ENCODE assay signal across 23 cellular contexts in genomic region chr1:196774195-196774594, GRCh38. TPM values are rescaled to one million over a fixed set of nuclear protein-coding genes. Genes with fewer than 3 reads are reported as not detected.
"Had no signal": no experiment of that assay in that cellular context is flagged by ENCODE, and none has a peak within 500 bp of the region (broad histone marks: within the 10 kb centered on the region; RNA-seq: fewer than 3 reads in every experiment).

No MANE protein-coding gene starts in this region.

- H3K27me3 ChIP-seq: dorsolateral prefrontal cortex, hepatocyte, sigmoid colon, stomach had no signal

- ATAC-seq: left colon, lower lobe of right lung, psoas muscle had no signal

- H2AFZ ChIP-seq: hepatocyte had no signal

- H3K9me3 ChIP-seq: lower lobe of right lung, psoas muscle, sigmoid colon, stomach had no signal

- H3K4me3 ChIP-seq: dorsolateral prefrontal cortex, hepatocyte, lower lobe of right lung, psoas muscle, sigmoid colon, stomach had no signal

- H3K36me3 ChIP-seq: lower lobe of right lung, sigmoid colon, stomach had no signal

- H3K79me2 ChIP-seq: hepatocyte had no signal

- DNase-seq: cortex of kidney; dorsolateral prefrontal cortex; effector CD8-positive, alpha-beta T cell; foreskin melanocyte; head of caudate nucleus; left colon; lower lobe of right lung; midbrain; naive B cell; nephron progenitor cell; psoas muscle; retina; sigmoid colon; small intestine; stimulated activated CD4-positive, alpha-beta T cell treated with anti-CD3 and anti-CD28 coated beads, Interleukin-12 subunit alpha, Interleukin-12 subunit beta, amount 100 ng/mL, for 4 hours; stimulated activated naive CD4-positive, alpha-beta T cell; stomach; substantia nigra; trophoblast cell had no signal

- H3K4me2 ChIP-seq: hepatocyte had no signal

- H3K27ac ChIP-seq: dorsolateral prefrontal cortex, hepatocyte, lower lobe of right lung, psoas muscle, sigmoid colon, stomach had no signal

- H3K4me1 ChIP-seq: lower lobe of right lung, psoas muscle, sigmoid colon, stomach had no signal

RNA-seq across cellular contexts. Expression of gene CFHR3, which starts 0.4 kb away (rescaled TPM):
- total RNA-seq: kidney epithelial cell, left colon had no signal
- polyA plus RNA-seq: stomach, thymus had no signal

RNA-seq across cellular contexts. Expression of gene CFHR1, which starts 45.3 kb away (rescaled TPM):
- total RNA-seq: kidney epithelial cell, left colon, psoas muscle, stomach had no signal
- polyA plus RNA-seq: esophagus, stomach had no signal
